ENCODE assay signal across 1 cellular context in genomic region chr15:90259524-90259923, GRCh38.
TF ChIP-seq lines count a peak whose summit lies in the region.

No MANE protein-coding gene starts in this region.

TF ChIP-seq in HepG2, 621 proteins besides CTCF, POLR2A, EP300 and RAD21:
- no peak for TF ChIP-seq ZNF260 (CRISPR knock-in tag; IDR thresholded peaks at IDR 0.05; ENCODE audit: borderline replicate concordance, low read depth)
- no peak for TF ChIP-seq KMT2B (CRISPR knock-in tag; IDR thresholded peaks at IDR 0.05)
- no peak for TF ChIP-seq CCAR2 (optimal IDR thresholded peaks at IDR 0.05; ENCODE audit: low read depth, low read length)
- TF ChIP-seq MIXL1 (CRISPR knock-in tag; IDR thresholded peaks at IDR 0.05): no peak
- no peak for TF ChIP-seq HOXA5 (CRISPR knock-in tag; IDR thresholded peaks at IDR 0.05)
- TF ChIP-seq SMAD3 (CRISPR knock-in tag; IDR thresholded peaks at IDR 0.05): no peak
- no peak for TF ChIP-seq FOXK1 (CRISPR knock-in tag; IDR thresholded peaks at IDR 0.05; ENCODE audit: borderline replicate concordance, low read depth)
- TF ChIP-seq TFDP1 (CRISPR knock-in tag; IDR thresholded peaks at IDR 0.05; ENCODE audit: borderline replicate concordance): no peak
- no peak for TF ChIP-seq ZNF101 (CRISPR knock-in tag; IDR thresholded peaks at IDR 0.05; ENCODE audit: borderline replicate concordance, low read depth)
- TF ChIP-seq MXD4 (CRISPR knock-in tag; IDR thresholded peaks at IDR 0.05): no peak
